9 cellular contexts compared by ENCODE assay signal in the genomic region with DNA sequence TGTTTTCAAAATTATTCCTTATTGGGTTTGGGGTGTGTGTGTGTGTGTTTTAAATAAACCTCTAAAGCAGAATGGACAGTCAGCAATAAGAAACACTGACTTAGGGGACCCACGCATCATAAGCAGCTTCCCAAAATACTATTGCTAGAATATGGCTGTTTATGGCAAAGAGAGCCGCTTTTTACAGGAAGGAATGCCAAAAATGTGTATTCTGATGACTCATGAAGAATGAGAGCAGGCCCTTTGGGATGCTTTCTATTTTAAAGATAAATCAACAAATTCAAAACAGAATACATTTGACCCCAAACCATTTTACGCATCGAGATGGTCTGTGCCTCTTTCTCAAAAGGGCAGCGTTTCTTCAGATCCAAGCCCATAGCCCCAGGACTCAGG. TPM values are rescaled to one million over a fixed set of nuclear protein-coding genes. Genes with fewer than 3 reads are reported as not detected.
A peak's percentile ranks its signal among the peaks of the same experiment; 100 is the strongest.
DNase-seq lines count a peak whose midpoint lies in the region; ATAC-seq and TF ChIP-seq lines count a peak whose summit lies in the region.
"Had no signal": no experiment of that assay in that cellular context is flagged by ENCODE, and none has a peak within 500 bp of the region (broad histone marks: within the 10 kb centered on the region; RNA-seq: fewer than 3 reads in every experiment).

No MANE protein-coding gene starts in this region.

- DNase-seq in left ventricle myocardium inferior, result no peak
- no peak for DNase-seq in Right ventricle myocardium superior
- DNase-seq in coronary artery (ENCODE audit: low spot score), result no peak
- DNase-seq in mesendoderm, result peak; percentile 51
- no peak for DNase-seq in NCI-H82 treated with DMSO at 0.1 percent for 48 hours (lab: John Stamatoyannopoulos, UW; ENCODE audit: unreplicated experiment)
- no peak for DNase-seq in activated T-helper 1 cell treated with anti-CD3 and anti-CD28 coated beads, Interleukin-12 subunit alpha, Interleukin-12 subunit beta, Interleukin-2, Interleukin-4 antibody, amounts not matched to agents 30 ng/mL and 10 ng/mL and 1 ng/mL, durations not matched to agents 14 hours and 24 hours and 36 hours (ENCODE audit: low spot score)
- DNase-seq: BE2C had no signal

- peaks cover 4% of the 10 kb centered on the region for H3K9me3 Mint-ChIP-seq in activated T-helper 1 cell treated with anti-CD3 and anti-CD28 coated beads, Interleukin-12 subunit alpha, Interleukin-12 subunit beta, Interleukin-2, Interleukin-4 antibody, amounts not matched to agents 30 ng/mL and 10 ng/mL and 1 ng/mL, durations not matched to agents 14 hours and 24 hours and 36 hours

- H3K36me3 Mint-ChIP-seq in activated T-helper 1 cell treated with anti-CD3 and anti-CD28 coated beads, Interleukin-12 subunit alpha, Interleukin-12 subunit beta, Interleukin-2, Interleukin-4 antibody, amounts not matched to agents 30 ng/mL and 10 ng/mL and 1 ng/mL, durations not matched to agents 14 hours and 24 hours and 36 hours (ENCODE audit: low read depth), result peaks cover 35% of the 10 kb centered on the region

- H3K27me3 Mint-ChIP-seq in activated T-helper 1 cell treated with anti-CD3 and anti-CD28 coated beads, Interleukin-12 subunit alpha, Interleukin-12 subunit beta, Interleukin-2, Interleukin-4 antibody, amounts not matched to agents 30 ng/mL and 10 ng/mL and 1 ng/mL, durations not matched to agents 14 hours and 24 hours and 36 hours (ENCODE audit: insufficient read depth), result no peaks in the 10 kb centered on the region

- peaks cover 6% of the 10 kb centered on the region for H3K9me3 ChIP-seq in left ventricle myocardium inferior (replicated peaks)
- H3K9me3 ChIP-seq: BE2C had no signal

- H3K79me1 ChIP-seq in mesendoderm (ENCODE audit: low read length), result peaks cover 15% of the 10 kb centered on the region

- H3K4ac ChIP-seq in mesendoderm (ENCODE audit: low read depth, low read length), result no peak overlapping the region

- H3K27ac ChIP-seq in left ventricle myocardium inferior (replicated peaks) (peak overlapping the region; percentile 88), coronary artery (peak overlapping the region; percentile 76 to 89), mesendoderm (ENCODE audit: low read depth, low read length) (no peak overlapping the region)

- ATAC-seq in Right ventricle myocardium superior (ENCODE audit: poor library complexity) (no peak), GM18861 (IDR thresholded peaks at IDR 0.05; ENCODE audit: unreplicated experiment) (no peak), HG02623 (IDR thresholded peaks at IDR 0.05; ENCODE audit: unreplicated experiment) (no peak)

- H3K4me1 ChIP-seq in left ventricle myocardium inferior (peaks cover 91% of the 10 kb centered on the region), mesendoderm (ENCODE audit: control insufficient read depth, low read depth, low read length) (peaks cover 7% of the 10 kb centered on the region)

- H3K36me3 ChIP-seq in left ventricle myocardium inferior (peaks cover 42% of the 10 kb centered on the region), mesendoderm (ENCODE audit: control insufficient read depth, insufficient read depth, low read length) (no peaks in the 10 kb centered on the region)

- H2AK5ac ChIP-seq in mesendoderm (ENCODE audit: low read length), result no peak overlapping the region

- no peak overlapping the region for H3K4me2 ChIP-seq in mesendoderm (ENCODE audit: low read length)

- peaks cover 13% of the 10 kb centered on the region for H3K79me2 ChIP-seq in mesendoderm (ENCODE audit: control insufficient read depth, insufficient read depth, low read length)

- H3K27ac Mint-ChIP-seq in activated T-helper 1 cell treated with anti-CD3 and anti-CD28 coated beads, Interleukin-12 subunit alpha, Interleukin-12 subunit beta, Interleukin-2, Interleukin-4 antibody, amounts not matched to agents 30 ng/mL and 10 ng/mL and 1 ng/mL, durations not matched to agents 14 hours and 24 hours and 36 hours, result no peak overlapping the region

- H3K27me3 ChIP-seq in left ventricle myocardium inferior (ENCODE audit: low read depth) (no peaks in the 10 kb centered on the region), mesendoderm (ENCODE audit: insufficient read depth, low read length, poor library complexity) (no peaks in the 10 kb centered on the region)
- H3K27me3 ChIP-seq: BE2C had no signal

- H3K9ac ChIP-seq in mesendoderm (ENCODE audit: low read length), result no peak overlapping the region

- no peak overlapping the region for H4K8ac ChIP-seq in mesendoderm (ENCODE audit: low read depth, low read length)

- H2BK15ac ChIP-seq in mesendoderm (replicated peaks; ENCODE audit: low read depth), result no peak overlapping the region

- H2BK5ac ChIP-seq in mesendoderm (ENCODE audit: low read length), result no peak overlapping the region

- no CpG with 5 or more reads among the region's 5 CpGs for WGBS in mesendoderm (ENCODE audit: extremely low coverage, insufficient coverage, low lambda C conversion rate)

- H3K4me1 Mint-ChIP-seq in activated T-helper 1 cell treated with anti-CD3 and anti-CD28 coated beads, Interleukin-12 subunit alpha, Interleukin-12 subunit beta, Interleukin-2, Interleukin-4 antibody, amounts not matched to agents 30 ng/mL and 10 ng/mL and 1 ng/mL, durations not matched to agents 14 hours and 24 hours and 36 hours (ENCODE audit: low read depth), result peaks cover 48% of the 10 kb centered on the region

- H3K4me3 Mint-ChIP-seq in activated T-helper 1 cell treated with anti-CD3 and anti-CD28 coated beads, Interleukin-12 subunit alpha, Interleukin-12 subunit beta, Interleukin-2, Interleukin-4 antibody, amounts not matched to agents 30 ng/mL and 10 ng/mL and 1 ng/mL, durations not matched to agents 14 hours and 24 hours and 36 hours, result no peak overlapping the region

- no peak overlapping the region for H3K23ac ChIP-seq in mesendoderm (ENCODE audit: low read length)

- no peak overlapping the region for H3K18ac ChIP-seq in mesendoderm (ENCODE audit: low read length)

- intact Hi-C loops in left ventricle myocardium inferior (cut with micrococcal nuclease) (no loop called here), Right ventricle myocardium superior (cut with DNase I) (loop anchor here (5.0 kb wide), 1 partner anchor 35 kb away; no protein-coding TSS in a partner anchor)
- intact Hi-C loops in activated T-helper 1 cell treated with anti-CD3 and anti-CD28 coated beads, Interleukin-12 subunit alpha, Interleukin-12 subunit beta, Interleukin-2, Interleukin-4 antibody, amounts not matched to agents 30 ng/mL and 10 ng/mL and 1 ng/mL, durations not matched to agents 14 hours and 24 hours and 36 hours (cut with micrococcal nuclease), result no loop called here

- H4K5ac ChIP-seq in mesendoderm (ENCODE audit: low read length), result no peak overlapping the region

- TF ChIP-seq CTCF in left ventricle myocardium inferior (IDR thresholded peaks at IDR 0.05; ENCODE audit: borderline replicate concordance) (no peak), coronary artery (IDR thresholded peaks at IDR 0.05) (no peak)

- H3K56ac ChIP-seq in mesendoderm (ENCODE audit: low read length), result no peak overlapping the region

- H2BK120ac ChIP-seq in mesendoderm (ENCODE audit: low read depth, low read length), result no peak overlapping the region

- H3K4me3 ChIP-seq in left ventricle myocardium inferior, result no peak overlapping the region
- peak overlapping the region; percentile 31 for H3K4me3 ChIP-seq in coronary artery
- no peak overlapping the region for H3K4me3 ChIP-seq in mesendoderm (ENCODE audit: low read length)

RNA-seq across cellular contexts. Expression of a gene that starts 37.5 kb away (rescaled TPM):
- 53.7 TPM for total RNA-seq in left ventricle myocardium inferior
- 54.8 TPM for total RNA-seq in Right ventricle myocardium superior
- 61.6 TPM for polyA plus RNA-seq in mesendoderm (2013, experiment 1 of 2)
- polyA plus RNA-seq in mesendoderm (2013, experiment 2 of 2), result 62.5 TPM
- 80.2 and 87.3 TPM in 2 replicates for total RNA-seq in activated T-helper 1 cell treated with anti-CD3 and anti-CD28 coated beads, Interleukin-12 subunit alpha, Interleukin-12 subunit beta, Interleukin-2, Interleukin-4 antibody, amounts not matched to agents 30 ng/mL and 10 ng/mL and 1 ng/mL, durations not matched to agents 14 hours and 24 hours and 36 hours
